In the genomic region with DNA sequence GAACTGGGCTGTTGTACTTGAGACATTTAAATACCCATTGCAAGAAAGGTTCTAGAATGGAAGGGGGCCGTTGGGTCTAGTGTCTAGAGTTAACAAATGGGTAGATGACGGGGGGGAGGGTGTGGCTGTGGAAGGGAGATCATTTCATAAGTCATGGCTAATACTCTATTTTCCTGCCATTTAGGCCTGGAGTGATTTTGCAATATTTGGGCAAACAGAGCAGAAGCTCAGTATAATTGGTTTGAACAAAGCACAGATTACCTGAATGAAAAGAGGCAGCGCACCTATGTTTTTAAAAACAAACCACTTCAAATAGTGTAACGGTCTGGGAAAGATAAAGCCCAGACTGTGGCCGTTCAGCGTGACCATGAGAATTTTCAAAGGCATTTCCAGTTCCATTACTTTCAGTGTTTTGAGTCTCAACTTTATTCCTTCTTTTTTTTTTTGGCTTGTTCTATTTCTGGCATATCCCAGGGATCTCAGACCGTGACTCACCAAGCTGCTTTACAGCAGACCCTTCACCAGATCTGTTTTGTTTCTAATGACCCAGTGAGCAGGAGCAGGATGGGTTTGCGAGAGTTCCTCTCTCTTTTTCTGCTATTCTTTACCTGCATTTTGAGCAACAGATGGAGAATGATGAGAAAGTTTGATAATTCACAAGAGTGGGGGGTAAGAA, we compare ENCODE assay signal across 15 cellular contexts.
DNase-seq lines count a peak whose midpoint lies in the region; ATAC-seq and TF ChIP-seq lines count a peak whose summit lies in the region.
"Had no signal": no experiment of that assay in that cellular context is flagged by ENCODE, and none has a peak within 500 bp of the region (broad histone marks: within the 10 kb centered on the region; RNA-seq: fewer than 3 reads in every experiment).

No MANE protein-coding gene starts in this region.

- peak overlapping the region; percentile 74 for H2BK5ac ChIP-seq in trophoblast cell (ENCODE audit: low read depth, low read length, poor library complexity)

- POLR2A ChIA-PET in SK-N-SH (lab: Yijun Ruan, JAX), result no interaction called here

- H3K4me2 ChIP-seq in SK-N-SH (no peak overlapping the region), trophoblast cell (ENCODE audit: low read length) (peak overlapping the region; percentile 46)

- no peak overlapping the region for H4K12ac ChIP-seq in trophoblast cell (ENCODE audit: low read depth, low read length)

- H3K23ac ChIP-seq in trophoblast cell (ENCODE audit: low read length), result no peak overlapping the region

- H3K9me3 ChIP-seq in SK-N-SH, result no peaks in the 10 kb centered on the region
- H3K9me3 ChIP-seq in left ventricle myocardium inferior (replicated peaks), result no peaks in the 10 kb centered on the region
- no peaks in the 10 kb centered on the region for H3K9me3 ChIP-seq in trophoblast cell (ENCODE audit: insufficient read depth, low read depth, low read length)
- H3K9me3 ChIP-seq in esophagus muscularis mucosa, result no peaks in the 10 kb centered on the region
- H3K9me3 ChIP-seq: BE2C, mucosa of descending colon had no signal

- intact Hi-C loops in left ventricle myocardium inferior (cut with micrococcal nuclease), result no loop called here
- intact Hi-C loops in esophagus muscularis mucosa (cut with DNase I), result no loop called here

- no peaks in the 10 kb centered on the region for H3K36me3 ChIP-seq in SK-N-SH (replicated peaks in 1 of 2; ENCODE audit: control insufficient read depth in 1 of 2, insufficient read depth in 2 of 2, low read length in 1 of 2)
- no peaks in the 10 kb centered on the region for H3K36me3 ChIP-seq in left ventricle myocardium inferior
- H3K36me3 ChIP-seq in trophoblast cell (ENCODE audit: control insufficient read depth in 1 of 2, insufficient read depth in 2 of 2, low read length in 2 of 2), result peaks cover 2% of the 10 kb centered on the region in 2 experiments
- peaks cover 0 to 5% (median 0%) of the 10 kb centered on the region in 4 donors for H3K36me3 ChIP-seq in esophagus muscularis mucosa
- H3K36me3 ChIP-seq: BE2C had no signal

- H3K79me2 ChIP-seq in SK-N-SH (ENCODE audit: insufficient read depth) (no peaks in the 10 kb centered on the region), trophoblast cell (ENCODE audit: control insufficient read depth, insufficient read depth, low read length, poor library complexity) (peaks cover 8% of the 10 kb centered on the region)

- no peak overlapping the region for H4K8ac ChIP-seq in trophoblast cell (ENCODE audit: low read depth, low read length)

- H3K27ac ChIP-seq in SK-N-SH (ENCODE audit: low read depth in 2 of 2, low read length in 1 of 2) (peak overlapping the region in 1 of 2 experiments; percentile 50; a peak in 1 of 4 replicates), left ventricle myocardium inferior (replicated peaks) (peak overlapping the region; percentile 19), trophoblast cell (ENCODE audit: low read depth, low read length) (peak overlapping the region; percentile 97), esophagus muscularis mucosa (replicated peaks in 1 of 4) (no peak overlapping the region)
- H3K27ac ChIP-seq: foreskin keratinocyte had no signal

- H2AFZ ChIP-seq in SK-N-SH (ENCODE audit: low read depth), result no peak overlapping the region
- no peak overlapping the region for H2AFZ ChIP-seq in trophoblast cell (ENCODE audit: insufficient read depth, low read length, poor library complexity)

- peak overlapping the region; percentile 39 for H2AK5ac ChIP-seq in trophoblast cell (ENCODE audit: low read length)

- H3K14ac ChIP-seq in trophoblast cell (ENCODE audit: low read length), result no peak overlapping the region

- H2BK12ac ChIP-seq in trophoblast cell (ENCODE audit: low read length), result peak overlapping the region; percentile 58

- no peaks in the 10 kb centered on the region for H3K9me2 ChIP-seq in SK-N-SH

- no peak overlapping the region for H3K4ac ChIP-seq in trophoblast cell (ENCODE audit: low read depth, low read length)

- no peak overlapping the region for H3K9ac ChIP-seq in SK-N-SH
- H3K9ac ChIP-seq in trophoblast cell (ENCODE audit: low read length), result no peak overlapping the region

- ATAC-seq in HG03521 (IDR thresholded peaks at IDR 0.05; ENCODE audit: unreplicated experiment), result no peak
- ATAC-seq: effector memory CD8-positive, alpha-beta T cell; foreskin keratinocyte; mucosa of descending colon had no signal

- CTCF ChIA-PET in SK-N-SH (lab: Yijun Ruan, JAX), result no interaction called here

- H3K4me1 ChIP-seq in SK-N-SH (ENCODE audit: control insufficient read depth in 1 of 2, insufficient read depth in 2 of 2, low read depth in 1 of 2, low read length in 1 of 2) (peaks cover 0 to 10% of the 10 kb centered on the region in 2 experiments; a peak in 1 of 4 replicates), left ventricle myocardium inferior (peaks cover 32% of the 10 kb centered on the region), trophoblast cell (ENCODE audit: control insufficient read depth in 1 of 2, insufficient read depth in 2 of 2, low read length in 2 of 2) (peaks cover 41 to 59% of the 10 kb centered on the region in 2 experiments), esophagus muscularis mucosa (peaks cover 0 to 18% (median 6%) of the 10 kb centered on the region in 4 donors)
- H3K4me1 ChIP-seq: BE2C, foreskin keratinocyte had no signal

- no peak for TF ChIP-seq CTCF in SK-N-SH (IDR thresholded peaks at IDR 0.05)
- TF ChIP-seq CTCF in left ventricle myocardium inferior (IDR thresholded peaks at IDR 0.05; ENCODE audit: borderline replicate concordance), result no peak
- TF ChIP-seq CTCF in esophagus muscularis mucosa (IDR thresholded peaks at IDR 0.05), result no peak

- no peak for TF ChIP-seq EP300 in SK-N-SH (IDR thresholded peaks at IDR 0.05; ENCODE audit: borderline replicate concordance in 1 of 2, low read depth in 1 of 2, low read length in 1 of 2)
- TF ChIP-seq EP300 in esophagus muscularis mucosa (IDR thresholded peaks at IDR 0.05), result no peak

- 51% methylated on average over 8 of the region's 8 CpGs for WGBS in SK-N-SH (ENCODE audit: low lambda C conversion rate)
- no CpG with 5 or more reads among the region's 8 CpGs for WGBS in trophoblast cell (ENCODE audit: extremely low coverage, insufficient coverage, insufficient read length)
- 67% methylated on average over 8 of the region's 8 CpGs for WGBS in esophagus muscularis mucosa

- peak overlapping the region; percentile 78 for H2BK120ac ChIP-seq in trophoblast cell (ENCODE audit: insufficient read depth, low read length, poor library complexity)

- peak; percentile 4 for DNase-seq in HT1080 (ENCODE audit: low read depth)
- no peak for DNase-seq in SK-N-SH
- DNase-seq in left ventricle myocardium inferior, result no peak
- DNase-seq in trophoblast cell, result no peak
- DNase-seq in SW480 (ENCODE audit: low spot score), result no peak
- no peak for DNase-seq in esophagus muscularis mucosa (ENCODE audit: extremely low spot score)
- no peak for DNase-seq in stimulated activated naive CD4-positive, alpha-beta T cell treated with Interleukin-2 at 50 U/mL for 16 hours (lab: John Stamatoyannopoulos, UW)
- DNase-seq: activated CD4-positive, alpha-beta T cell treated with anti-CD3 and anti-CD28 coated beads, Interleukin-2, amount 50 U/mL, for 48 hours; anterior cingulate cortex; BE2C; DND-41; effector memory CD8-positive, alpha-beta T cell; foreskin keratinocyte; mucosa of descending colon had no signal

- H3K4me3 ChIP-seq in SK-N-SH (ENCODE audit: low read depth in 2 of 2, low read length in 1 of 2) (0 out of 4 replicates have a peak overlapping the region, but pooled peaks of 1 of the 2 experiments have one; percentile 11), left ventricle myocardium inferior (no peak overlapping the region), trophoblast cell (ENCODE audit: low read depth, low read length) (no peak overlapping the region), esophagus muscularis mucosa (no peak overlapping the region)
- H3K4me3 ChIP-seq: mucosa of descending colon had no signal

- H3K79me1 ChIP-seq in trophoblast cell (ENCODE audit: low read length), result peaks cover 35% of the 10 kb centered on the region

- H3K27me3 ChIP-seq in SK-N-SH (ENCODE audit: insufficient read depth) (no peaks in the 10 kb centered on the region), left ventricle myocardium inferior (ENCODE audit: low read depth) (no peaks in the 10 kb centered on the region), trophoblast cell (ENCODE audit: insufficient read depth, low read length) (no peaks in the 10 kb centered on the region), esophagus muscularis mucosa (no peaks in the 10 kb centered on the region)
- H3K27me3 ChIP-seq: foreskin keratinocyte had no signal

- no peaks in the 10 kb centered on the region for H3F3A ChIP-seq in SK-N-SH (replicated peaks; ENCODE audit: insufficient read depth)

- TF ChIP-seq RAD21 in SK-N-SH (IDR thresholded peaks at IDR 0.05; ENCODE audit: low read length), result no peak

- H4K20me1 ChIP-seq in SK-N-SH (ENCODE audit: insufficient read depth), result no peaks in the 10 kb centered on the region

- H3K18ac ChIP-seq in trophoblast cell (ENCODE audit: low read length), result no peak overlapping the region

- TF ChIP-seq POLR2A in esophagus muscularis mucosa (IDR thresholded peaks at IDR 0.05; ENCODE audit: low read depth), result no peak

- H4K91ac ChIP-seq in trophoblast cell (ENCODE audit: low read depth, low read length), result peak overlapping the region; percentile 85

TF ChIP-seq in SK-N-SH, 30 proteins besides CTCF, POLR2A, EP300 and RAD21 (continues in another document):
- TF ChIP-seq EZH2phosphoT487 (IDR thresholded peaks at IDR 0.05; ENCODE audit: borderline replicate concordance, low read depth), result no peak
- TF ChIP-seq, protein P1, sequence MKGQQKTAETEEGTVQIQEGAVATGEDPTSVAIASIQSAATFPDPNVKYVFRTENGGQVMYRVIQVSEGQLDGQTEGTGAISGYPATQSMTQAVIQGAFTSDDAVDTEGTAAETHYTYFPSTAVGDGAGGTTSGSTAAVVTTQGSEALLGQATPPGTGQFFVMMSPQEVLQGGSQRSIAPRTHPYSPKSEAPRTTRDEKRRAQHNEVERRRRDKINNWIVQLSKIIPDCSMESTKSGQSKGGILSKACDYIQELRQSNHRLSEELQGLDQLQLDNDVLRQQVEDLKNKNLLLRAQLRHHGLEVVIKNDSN (IDR thresholded peaks at IDR 0.05; ENCODE audit: borderline replicate concordance, low read depth), result no peak
- TF ChIP-seq, protein P2, sequence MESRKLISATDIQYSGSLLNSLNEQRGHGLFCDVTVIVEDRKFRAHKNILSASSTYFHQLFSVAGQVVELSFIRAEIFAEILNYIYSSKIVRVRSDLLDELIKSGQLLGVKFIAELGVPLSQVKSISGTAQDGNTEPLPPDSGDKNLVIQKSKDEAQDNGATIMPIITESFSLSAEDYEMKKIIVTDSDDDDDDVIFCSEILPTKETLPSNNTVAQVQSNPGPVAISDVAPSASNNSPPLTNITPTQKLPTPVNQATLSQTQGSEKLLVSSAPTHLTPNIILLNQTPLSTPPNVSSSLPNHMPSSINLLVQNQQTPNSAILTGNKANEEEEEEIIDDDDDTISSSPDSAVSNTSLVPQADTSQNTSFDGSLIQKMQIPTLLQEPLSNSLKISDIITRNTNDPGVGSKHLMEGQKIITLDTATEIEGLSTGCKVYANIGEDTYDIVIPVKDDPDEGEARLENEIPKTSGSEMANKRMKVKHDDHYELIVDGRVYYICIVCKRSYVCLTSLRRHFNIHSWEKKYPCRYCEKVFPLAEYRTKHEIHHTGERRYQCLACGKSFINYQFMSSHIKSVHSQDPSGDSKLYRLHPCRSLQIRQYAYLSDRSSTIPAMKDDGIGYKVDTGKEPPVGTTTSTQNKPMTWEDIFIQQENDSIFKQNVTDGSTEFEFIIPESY (IDR thresholded peaks at IDR 0.05; ENCODE audit: borderline replicate concordance, low read depth), result no peak

Comparison
In these comparisons a context has a peak if more than half of its experiments do, and no peak if none do; other contexts are left out.
1. H3K27ac ChIP-seq: peak in left ventricle myocardium inferior (single experiment) and trophoblast cell (single experiment); none in esophagus muscularis mucosa (0 of 4).